In the genomic region with DNA sequence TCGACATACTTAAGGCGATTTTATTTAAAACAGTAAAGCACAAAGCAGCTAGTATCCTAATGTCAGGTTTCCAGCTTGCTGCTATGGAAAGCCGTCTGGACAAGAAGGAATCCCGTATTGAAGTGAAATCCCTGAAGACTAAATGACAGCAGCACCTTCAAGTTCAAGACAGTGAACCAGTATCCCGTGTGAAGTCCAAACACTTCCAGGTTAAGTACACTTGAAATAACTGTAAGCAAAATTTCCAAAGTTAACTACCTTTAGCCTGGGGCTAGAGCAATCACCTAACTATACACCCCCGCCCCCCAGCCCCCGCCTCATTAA, we compare ENCODE assay signal across 9 cellular contexts. TPM values are rescaled to one million over a fixed set of nuclear protein-coding genes. Genes with fewer than 3 reads are reported as not detected.
A peak's percentile ranks its signal among the peaks of the same experiment; 100 is the strongest.
DNase-seq lines count a peak whose midpoint lies in the region; ATAC-seq and TF ChIP-seq lines count a peak whose summit lies in the region.
"Had no signal": no experiment of that assay in that cellular context is flagged by ENCODE, and none has a peak within 500 bp of the region (broad histone marks: within the 10 kb centered on the region; RNA-seq: fewer than 3 reads in every experiment).

No MANE protein-coding gene starts in this region.

- ATAC-seq in heart right ventricle (no peak), left cardiac atrium (no peak), GM21825 (IDR thresholded peaks at IDR 0.05; ENCODE audit: unreplicated experiment) (no peak)

- no peak overlapping the region for H2AK5ac ChIP-seq in mesendoderm (ENCODE audit: low read length)

- H3K27ac ChIP-seq in heart right ventricle, result peak overlapping the region in 2 of 10 donors; percentile 3 to 63
- peak overlapping the region; percentile 4 for H3K27ac ChIP-seq in mammary epithelial cell (ENCODE audit: insufficient read depth, low read depth, low read length)
- no peak overlapping the region for H3K27ac ChIP-seq in mesendoderm (ENCODE audit: low read depth, low read length)
- H3K27ac ChIP-seq in vagina, result peak overlapping the region; percentile 96

- H3K79me2 ChIP-seq in mammary epithelial cell (ENCODE audit: insufficient read depth, low read length), result peaks cover 65% of the 10 kb centered on the region
- H3K79me2 ChIP-seq in mesendoderm (ENCODE audit: control insufficient read depth, insufficient read depth, low read length), result peaks cover 42% of the 10 kb centered on the region

- CTCF ChIA-PET in mammary epithelial cell (lab: Charles Lee; ENCODE audit: low non-redundant PET), result interaction anchor here (0.6 kb wide), 1 partner anchor 10 kb away, joined by 18 read pairs; no protein-coding TSS in a partner anchor

- H3K4me1 ChIP-seq in heart right ventricle, result peaks cover 0 to 41% (median 11%) of the 10 kb centered on the region in 9 donors
- peaks cover 40% of the 10 kb centered on the region for H3K4me1 ChIP-seq in mammary epithelial cell (ENCODE audit: insufficient read depth, low read length)
- H3K4me1 ChIP-seq in mesendoderm (ENCODE audit: control insufficient read depth, low read depth, low read length), result peaks cover 2% of the 10 kb centered on the region
- peaks cover 28% of the 10 kb centered on the region for H3K4me1 ChIP-seq in vagina

- TF ChIP-seq CTCF in heart right ventricle (IDR thresholded peaks at IDR 0.05) (no peak), mammary epithelial cell (conservative IDR thresholded peaks at IDR 0.05 in 1 of 2, IDR thresholded peaks at IDR 0.05 in 1 of 2; ENCODE audit: extremely low read depth in 1 of 2, insufficient read depth in 1 of 2, low read depth in 1 of 2, low read length in 2 of 2) (no peak), vagina (IDR thresholded peaks at IDR 0.05) (no peak)

- peak overlapping the region; percentile 70 for H3K4me2 ChIP-seq in mammary epithelial cell (ENCODE audit: insufficient read depth, low read depth, low read length)
- peak overlapping the region; percentile 75 for H3K4me2 ChIP-seq in mesendoderm (ENCODE audit: low read length)

- WGBS in heart right ventricle, 2 donors, result 33 to 48% methylated on average over 7 of the region's 7 CpGs
- WGBS in mammary epithelial cell (ENCODE audit: low coverage, missing lambda C conversion rate), result 45% methylated on average over 5 of the region's 7 CpGs
- WGBS in mesendoderm (ENCODE audit: extremely low coverage, insufficient coverage, low lambda C conversion rate), result no CpG with 5 or more reads among the region's 7 CpGs

- dilution Hi-C loops in mammary epithelial cell (cut with HindIII; ENCODE audit: low sequenced_read_pairs), result no loop called here

- no peak for TF ChIP-seq POLR2A in vagina (IDR thresholded peaks at IDR 0.05)

- no peaks in the 10 kb centered on the region for H4K20me1 ChIP-seq in mammary epithelial cell (ENCODE audit: insufficient read depth, low read length)

- H3K79me1 ChIP-seq in mesendoderm (ENCODE audit: low read length), result peaks cover 4% of the 10 kb centered on the region

- in situ Hi-C loops in mammary epithelial cell (cut with MboI; ENCODE audit: low sequenced_read_pairs in 2 of 2), result no loop called here

- peak overlapping the region in 7 of 10 donors; percentile 71 to 83 (median 77) for H3K4me3 ChIP-seq in heart right ventricle
- H3K4me3 ChIP-seq in mammary epithelial cell (replicated peaks in 1 of 3; ENCODE audit: insufficient read depth in 1 of 3, low read depth in 2 of 3, low read length in 3 of 3), result peak overlapping the region; percentile 82 to 95 (median 85)
- peak overlapping the region; percentile 8 for H3K4me3 ChIP-seq in mesendoderm (ENCODE audit: low read length)
- H3K4me3 ChIP-seq in vagina, result peak overlapping the region; percentile 78 to 94

- TSS peak; percentile 14 for BruUV-seq in mammary epithelial cell (replicated peaks; lab: Mats Ljungman, UMichigan)

- peak overlapping the region; percentile 62 for H3K9ac ChIP-seq in mammary epithelial cell (ENCODE audit: insufficient read depth, low read length)
- H3K9ac ChIP-seq in mesendoderm (ENCODE audit: low read length), result peak overlapping the region; percentile 84

- peak overlapping the region; percentile 71 for H2AFZ ChIP-seq in mammary epithelial cell (ENCODE audit: low read depth, low read length)

- no peak overlapping the region for H3K23ac ChIP-seq in mesendoderm (ENCODE audit: low read length)

- no peaks in the 10 kb centered on the region for H3K27me3 ChIP-seq in heart right ventricle
- H3K27me3 ChIP-seq in mammary epithelial cell (ENCODE audit: insufficient read depth, low read length), result no peaks in the 10 kb centered on the region
- H3K27me3 ChIP-seq in mesendoderm (ENCODE audit: insufficient read depth, low read length, poor library complexity), result no peaks in the 10 kb centered on the region
- H3K27me3 ChIP-seq in vagina, result no peaks in the 10 kb centered on the region

- H3K4ac ChIP-seq in mesendoderm (ENCODE audit: low read depth, low read length), result no peak overlapping the region

- DNase-seq in heart right ventricle (no peak), left cardiac atrium (no peak), mammary epithelial cell (no peak), mesendoderm (no peak), vagina (ENCODE audit: extremely low spot score in 2 of 2) (no peak), iPS-NIHi7 (ENCODE audit: extremely low spot score) (no peak), NCI-H1048 (lab: John Stamatoyannopoulos, UW) (no peak)
- DNase-seq: NCI-H1930 had no signal

- H3K9me3 ChIP-seq in heart right ventricle, result no peaks in the 10 kb centered on the region
- H3K9me3 ChIP-seq in mammary epithelial cell (replicated peaks; ENCODE audit: insufficient read depth, low read length), result no peaks in the 10 kb centered on the region
- H3K9me3 ChIP-seq in vagina, result no peaks in the 10 kb centered on the region

- H3K56ac ChIP-seq in mesendoderm (ENCODE audit: low read length), result peak overlapping the region; percentile 39

- H3K36me3 ChIP-seq in heart right ventricle, result no peaks in the 10 kb centered on the region
- H3K36me3 ChIP-seq in mammary epithelial cell (ENCODE audit: insufficient read depth, low read length), result no peaks in the 10 kb centered on the region
- H3K36me3 ChIP-seq in mesendoderm (ENCODE audit: control insufficient read depth, insufficient read depth, low read length), result no peaks in the 10 kb centered on the region
- no peaks in the 10 kb centered on the region for H3K36me3 ChIP-seq in vagina

- no peak overlapping the region for H4K8ac ChIP-seq in mesendoderm (ENCODE audit: low read depth, low read length)

- H3K18ac ChIP-seq in mesendoderm (ENCODE audit: low read length), result no peak overlapping the region

- no peak overlapping the region for H4K5ac ChIP-seq in mesendoderm (ENCODE audit: low read length)

- intact Hi-C loops in heart right ventricle (cut with DNase I) (loop anchor here in 1 of 10 donors (10.0 kb wide), 1 partner anchor 93 kb away; no protein-coding TSS in a partner anchor), left cardiac atrium (cut with DNase I) (loop anchor here in 1 of 2 donors (10.0 kb wide), 1 partner anchor 103 kb away; no protein-coding TSS in a partner anchor), mammary epithelial cell (cut with micrococcal nuclease) (loop anchor here (1.0 to 10.0 kb wide), 4 partner anchors 70 to 423 kb away; a partner anchor contains a TSS), vagina (cut with DNase I) (no loop called here)

- H2BK5ac ChIP-seq in mesendoderm (ENCODE audit: low read length), result no peak overlapping the region

- H2BK15ac ChIP-seq in mesendoderm (replicated peaks; ENCODE audit: low read depth), result no peak overlapping the region

- no peak overlapping the region for H2BK120ac ChIP-seq in mesendoderm (ENCODE audit: low read depth, low read length)

RNA-seq across cellular contexts. Expression of a gene that starts 1.2 kb away (rescaled TPM):
- 10 to 100 TPM; 11.5 to 35.3 (median 22.2) TPM for total RNA-seq in heart right ventricle
- 10 to 100 TPM in 1 of 2 donors, 1 to 10 TPM in 1; 6.3 to 14.2 TPM for polyA plus RNA-seq in heart right ventricle
- 1 to 10 TPM; 6.7 to 8.8 TPM for total RNA-seq in left cardiac atrium
- 100 to 1,000 TPM in 1 of 2 donors, 10 to 100 TPM in 1; 14.8 to 103 TPM for total RNA-seq in mammary epithelial cell
- 57.0 TPM for polyA plus RNA-seq in mammary epithelial cell
- 51.4 TPM for polyA minus RNA-seq in mammary epithelial cell
- polyA plus RNA-seq in mesendoderm (2013, experiment 1 of 2), result 11.0 TPM
- polyA plus RNA-seq in mesendoderm (2013, experiment 2 of 2), result 11.2 TPM
- 32.9 TPM for total RNA-seq in vagina

Comparison
In these comparisons a context has a peak if more than half of its experiments do, and no peak if none do; other contexts are left out.
1. H3K4me3 ChIP-seq: peak in every context shown above with its lines; median percentile 86 in vagina; 85 in mammary epithelial cell; 77 in heart right ventricle; 8 in mesendoderm.